In the genomic region with DNA sequence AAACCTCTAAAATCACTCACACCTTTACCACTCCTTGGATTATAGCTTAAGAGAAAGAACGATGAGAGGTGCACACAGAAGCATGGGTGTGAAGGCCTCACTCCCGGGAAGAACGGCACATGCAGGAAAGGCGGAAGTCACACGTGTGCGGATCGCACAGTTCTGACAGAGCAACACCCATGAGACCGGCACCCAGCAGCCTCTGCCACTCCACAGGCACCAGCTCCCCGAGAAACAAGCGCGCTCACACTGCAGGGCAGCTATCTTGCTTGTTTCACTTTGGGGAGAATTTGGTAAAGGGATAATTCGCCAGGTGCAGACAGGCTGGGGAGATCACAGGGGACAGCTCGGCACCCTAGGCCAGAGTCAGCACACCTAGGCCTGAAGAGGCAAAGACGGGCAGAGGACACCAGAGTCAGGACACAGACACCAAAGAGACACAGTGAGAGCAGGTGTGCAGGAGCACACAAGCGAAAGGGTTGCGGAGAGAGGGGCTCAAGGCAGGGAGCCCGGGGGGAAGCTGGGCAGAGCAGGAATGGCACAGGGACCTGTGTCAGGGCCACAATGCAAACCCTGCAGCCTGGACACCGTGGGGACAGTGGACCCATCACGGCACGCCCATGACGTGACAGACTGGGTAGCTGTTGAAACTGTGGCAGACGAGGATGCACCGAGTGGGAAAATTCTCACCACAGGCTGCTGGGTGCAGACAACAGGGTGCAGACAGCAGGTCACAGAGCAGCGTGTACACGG, we compare ENCODE assay signal across 20 cellular contexts.
DNase-seq lines count a peak whose midpoint lies in the region; ATAC-seq, FAIRE-seq and TF ChIP-seq lines count a peak whose summit lies in the region.
"Had no signal": no experiment of that assay in that cellular context is flagged by ENCODE, and none has a peak within 500 bp of the region (broad histone marks: within the 10 kb centered on the region; RNA-seq: fewer than 3 reads in every experiment).

No MANE protein-coding gene starts in this region.

- intact Hi-C loops in cardiac septum (cut with DNase I): no loop called here

- H3K36me3 ChIP-seq in right atrium auricular region (peaks cover 33% of the 10 kb centered on the region), iPS-15b (ENCODE audit: control insufficient read depth, insufficient read depth, low read length) (peaks cover 35% of the 10 kb centered on the region)

- H3K27ac ChIP-seq in right atrium auricular region (no peak overlapping the region), VCaP (peak overlapping the region; percentile 75; the same call in 1 of the 2 replicates)

- TF ChIP-seq CTCF in right atrium auricular region (IDR thresholded peaks at IDR 0.05) (no peak), VCaP (conservative IDR thresholded peaks at IDR 0.05) (no peak), D721Med (IDR thresholded peaks at IDR 0.05; ENCODE audit: insufficient read depth, missing control alignments) (no peak)

- no peak overlapping the region for H3K4me3 ChIP-seq in right atrium auricular region
- H3K4me3 ChIP-seq in iPS-15b (ENCODE audit: low read depth, low read length): no peak overlapping the region
- H3K4me3 ChIP-seq: GM12878 had no signal

- peak overlapping the region; percentile 47 for H3K9ac ChIP-seq in iPS-15b (ENCODE audit: low read depth, low read length)

- H3K9me3 ChIP-seq in right atrium auricular region: peaks cover 0 to 12% of the 10 kb centered on the region in 2 donors
- no peaks in the 10 kb centered on the region for H3K9me3 ChIP-seq in iPS-15b (ENCODE audit: control insufficient read depth, insufficient read depth, low read length)

- H3K4me1 ChIP-seq in right atrium auricular region (no peaks in the 10 kb centered on the region), iPS-15b (ENCODE audit: control insufficient read depth, insufficient read depth, low read length) (no peaks in the 10 kb centered on the region)

- H3K27me3 ChIP-seq in right atrium auricular region (no peaks in the 10 kb centered on the region), iPS-15b (ENCODE audit: control insufficient read depth, insufficient read depth, low read length) (no peaks in the 10 kb centered on the region)

- ATAC-seq in HG03457 (IDR thresholded peaks at IDR 0.05; ENCODE audit: unreplicated experiment) (no peak), GM19397 (IDR thresholded peaks at IDR 0.05; ENCODE audit: unreplicated experiment) (no peak)
- ATAC-seq: GM12878 had no signal

- DNase-seq in cardiac septum (ENCODE audit: low spot score): peak; percentile 38
- DNase-seq in right atrium auricular region (ENCODE audit: low spot score): no peak
- peak; percentile 15 for DNase-seq in superior temporal gyrus (ENCODE audit: extremely low spot score)
- no peak for DNase-seq in D721Med (ENCODE audit: insufficient read length, low spot score)
- DNase-seq: CD4-positive, alpha-beta T cell; COR-L47; DMS 273 treated with DMSO at 0.1 percent for 48 hours; DND-41; Karpas-422; NCI-H1417; NCI-H1694 treated with DMSO at 0.1 percent for 48 hours; NCI-H2081 treated with DMSO at 0.1 percent for 48 hours; NCI-H446; NCI-H526 had no signal

- no peak for FAIRE-seq in D721Med (lab: Jason Lieb, UNC)
- FAIRE-seq: GM12878, RCC 7860 had no signal

Comparison
In these comparisons a context has a peak if more than half of its experiments do, and no peak if none do; other contexts are left out.
1. DNase-seq: peak in cardiac septum (single experiment) and superior temporal gyrus (single experiment); none in right atrium auricular region (single experiment) and D721Med (single experiment).